ENCODE assay signal across 21 cellular contexts in the genomic region with DNA sequence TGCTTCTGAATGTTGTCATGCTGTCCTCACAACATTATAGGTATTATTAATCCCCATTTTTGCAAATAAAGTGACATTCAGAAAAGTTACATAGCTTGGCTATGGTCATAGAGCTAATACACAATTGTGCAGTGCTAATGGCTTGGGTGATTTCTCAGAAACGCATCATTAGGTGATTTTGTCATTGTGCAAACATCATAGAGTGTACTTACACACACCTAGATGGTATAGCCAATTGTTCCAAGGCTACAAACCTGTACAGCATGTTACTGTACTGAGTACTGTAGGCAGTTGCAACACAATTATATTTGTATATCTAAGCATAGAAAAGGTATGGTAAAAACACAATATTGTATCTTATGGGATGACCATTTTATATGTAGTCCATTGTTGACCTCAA.
"Had no signal": no experiment of that assay in that cellular context is flagged by ENCODE, and none has a peak within 500 bp of the region (broad histone marks: within the 10 kb centered on the region; RNA-seq: fewer than 3 reads in every experiment).

No MANE protein-coding gene starts in this region.

- ATAC-seq: activated CD8-positive, alpha-beta memory T cell treated with anti-CD3 and anti-CD28 coated beads, Interleukin-2, amount 10 ng/mL, durations not matched to agents 7 days and 5 days; T-helper 17 cell; WTC11 had no signal

- DNase-seq: activated CD4-positive, alpha-beta T cell treated with anti-CD3 and anti-CD28 coated beads for 1 hour; activated CD4-positive, alpha-beta T cell treated with anti-CD3 and anti-CD28 coated beads, Interleukin-2, amount 10 ng/mL, durations not matched to agents 24 days and 14 days; activated CD4-positive, alpha-beta T cell treated with anti-CD3 and anti-CD28 coated beads, Interleukin-2, amount 50 U/mL, for 48 hours; activated CD8-positive, alpha-beta memory T cell treated with anti-CD3 and anti-CD28 coated beads, Interleukin-2, amount 10 ng/mL, durations not matched to agents 7 days and 5 days; activated effector memory CD4-positive, alpha-beta T cell treated with Interleukin-2 at 50 U/mL for 16 hours; activated naive CD4-positive, alpha-beta T cell; activated T-cell treated with anti-CD3 and anti-CD28 coated beads, Interleukin-2, amount 50 U/mL, for 24 hours; aorta; central memory CD4-positive, alpha-beta T cell; MM.1S; NCI-H1105; NCI-H1436; NCI-H187 treated with DMSO at 0.1 percent for 48 hours; NCI-H446 treated with DMSO at 0.1 percent for 48 hours; NCI-H524 treated with DMSO at 0.1 percent for 48 hours; PC-9; SIG-M5; T-helper 17 cell; T-helper 9 cell had no signal

- H3K4me3 ChIP-seq: breast epithelium, PC-9 had no signal
